In genomic region chr4:125784741-125785140, GRCh38 we compare ENCODE assay signal across 12 cellular contexts.
"Had no signal": no experiment of that assay in that cellular context is flagged by ENCODE, and none has a peak within 500 bp of the region (broad histone marks: within the 10 kb centered on the region; RNA-seq: fewer than 3 reads in every experiment).

No MANE protein-coding gene starts in this region.

- H3K4me1 ChIP-seq: HAP-1 had no signal

- DNase-seq: HFFc6, IMR-90, Kasumi-1, KG1 had no signal

- H3K36me3 ChIP-seq: HAP-1 had no signal

- FAIRE-seq: H1, H54, HepG2, K562 had no signal

- H3K4me3 ChIP-seq: GM23338, HAP-1, K562 had no signal

- H3K4me2 ChIP-seq: GM23338 had no signal

- ATAC-seq: GM23338, HCT116, HepG2, K562 had no signal

- H3K9me3 ChIP-seq: HAP-1 had no signal

- H3K27ac ChIP-seq: HL-60 had no signal

- H2AFZ ChIP-seq: GM23338 had no signal
